Comparison of ENCODE assay signal across 13 cellular contexts in genomic region chr20:17936306-17936790, GRCh38. TPM values are rescaled to one million over a fixed set of nuclear protein-coding genes. Genes with fewer than 3 reads are reported as not detected.
DNase-seq lines count a peak whose midpoint lies in the region; ATAC-seq and TF ChIP-seq lines count a peak whose summit lies in the region.
"Had no signal": no experiment of that assay in that cellular context is flagged by ENCODE, and none has a peak within 500 bp of the region (broad histone marks: within the 10 kb centered on the region; RNA-seq: fewer than 3 reads in every experiment).

No MANE protein-coding gene starts in this region.

- no peaks in the 10 kb centered on the region; the same call in 1 of the 2 replicates for H3K27me3 ChIP-seq in H9 (ENCODE audit: insufficient read depth, low read length)
- no peaks in the 10 kb centered on the region for H3K27me3 ChIP-seq in brain microvascular endothelial cell (replicated peaks)

- H3K36me3 ChIP-seq in brain microvascular endothelial cell (replicated peaks) (peaks cover 18% of the 10 kb centered on the region), mesodermal cell (ENCODE audit: control insufficient read depth, insufficient read depth, low read length) (peaks cover 9% of the 10 kb centered on the region)

- H3K9me3 Mint-ChIP-seq in H9 = peaks cover 2 to 4% of the 10 kb centered on the region in 2 experiments; a peak in 1 of 5 replicates
- peaks cover 2 to 4% of the 10 kb centered on the region in 2 donors for H3K9me3 Mint-ChIP-seq in stimulated activated naive B cell treated with anti-CD40 and anti-IgM and Interleukin-4, amounts not matched to agents 10 μg/mL and 1 μg/mL and 100 μg/mL, for 72 hours
- H3K9me3 Mint-ChIP-seq: activated B cell treated with CpG ODN at 0.5 μM for 24 hours; naive thymus-derived CD8-positive, alpha-beta T cell had no signal

- H2BK5ac ChIP-seq in H9 (ENCODE audit: insufficient read length, low read length) = no peak overlapping the region

- H2BK12ac ChIP-seq in H9 (ENCODE audit: insufficient read length, low read depth, low read length) = no peak overlapping the region

- no peak overlapping the region for H3K27ac ChIP-seq in H9 (ENCODE audit: insufficient read length, low read depth, low read length)
- H3K27ac ChIP-seq in brain microvascular endothelial cell = peak overlapping the region; percentile 77
- peak overlapping the region; percentile 19 for H3K27ac ChIP-seq in mesodermal cell (ENCODE audit: low read depth, low read length, severe bottlenecking)

- H3K4me3 ChIP-seq in brain microvascular endothelial cell (ENCODE audit: low read depth, low read length) = no peak overlapping the region
- no peak overlapping the region for H3K4me3 ChIP-seq in mesodermal cell (ENCODE audit: extremely low read depth, insufficient read depth, low read length, poor library complexity, severe bottlenecking)

- H4K5ac ChIP-seq in H9 (ENCODE audit: insufficient read length, low read depth, low read length) = no peak overlapping the region

- no peaks in the 10 kb centered on the region for H3K23me2 ChIP-seq in H9 (ENCODE audit: insufficient read length, low read depth, low read length, poor library complexity, severe bottlenecking)

- no peak overlapping the region for H2BK120ac ChIP-seq in H9 (ENCODE audit: low read depth, low read length, poor library complexity, severe bottlenecking)

- no peak overlapping the region for H3K4me3 Mint-ChIP-seq in H9
- no peak overlapping the region for H3K4me3 Mint-ChIP-seq in stimulated activated naive B cell treated with anti-CD40 and anti-IgM and Interleukin-4, amounts not matched to agents 10 μg/mL and 1 μg/mL and 100 μg/mL, for 72 hours
- H3K4me3 Mint-ChIP-seq: activated B cell treated with CpG ODN at 0.5 μM for 24 hours; CD4-positive, CD25-positive, alpha-beta regulatory T cell; naive thymus-derived CD8-positive, alpha-beta T cell had no signal

- no peak overlapping the region for H3K4me2 ChIP-seq in H9 (ENCODE audit: insufficient read depth, insufficient read length, low read length)

- no peak overlapping the region for H3K23ac ChIP-seq in H9 (ENCODE audit: insufficient read length, low read depth, low read length)

- H3K79me1 ChIP-seq in H9 (ENCODE audit: insufficient read depth, low read depth, low read length, poor library complexity, severe bottlenecking) = no peaks in the 10 kb centered on the region

- ATAC-seq in stimulated activated naive B cell treated with anti-CD40 and anti-IgM and Interleukin-4, amounts not matched to agents 10 μg/mL and 1 μg/mL and 100 μg/mL, for 72 hours (replicated peaks) = no peak
- ATAC-seq: naive thymus-derived CD8-positive, alpha-beta T cell had no signal

- no peak overlapping the region for H2AFZ ChIP-seq in H9 (ENCODE audit: low read length)

- H3K14ac ChIP-seq in H9 (ENCODE audit: insufficient read depth, low read length) = no peak overlapping the region

- H3K4me1 Mint-ChIP-seq in H9 = peaks cover 59 to 72% of the 10 kb centered on the region in 2 experiments
- H3K4me1 Mint-ChIP-seq in stimulated activated naive B cell treated with anti-CD40 and anti-IgM and Interleukin-4, amounts not matched to agents 10 μg/mL and 1 μg/mL and 100 μg/mL, for 72 hours = peaks cover 28% of the 10 kb centered on the region in 2 donors

- no peak overlapping the region for H3K18ac ChIP-seq in H9 (ENCODE audit: insufficient read length, low read depth, low read length)

- H4K91ac ChIP-seq in H9 (ENCODE audit: insufficient read length, low read depth, low read length) = no peak overlapping the region

- no peak overlapping the region for H3K4ac ChIP-seq in H9 (ENCODE audit: low read depth, low read length)

- no peak for TF ChIP-seq CTCF in H9 (conservative IDR thresholded peaks at IDR 0.05)
- no peak for TF ChIP-seq CTCF in brain microvascular endothelial cell (IDR thresholded peaks at IDR 0.05; ENCODE audit: low read depth, low read length, missing control alignments)

- no peak overlapping the region for H2AK5ac ChIP-seq in H9 (ENCODE audit: insufficient read length, low read length)

- H3K4me1 ChIP-seq in H9 (ENCODE audit: insufficient read depth, low read length) = peaks cover 7% of the 10 kb centered on the region; the same call in 1 of the 2 replicates
- peaks cover 26% of the 10 kb centered on the region for H3K4me1 ChIP-seq in mesodermal cell (ENCODE audit: control insufficient read depth, insufficient read depth, low read length, poor library complexity, severe bottlenecking)

- no CpG with 5 or more reads among the region's 9 CpGs for WGBS in H9 (ENCODE audit: extremely low coverage, insufficient read length, low lambda C conversion rate)
- 73% methylated on average over 8 to 9 of the region's 9 CpGs for WGBS in mesodermal cell (ENCODE audit: insufficient coverage in 2 of 2), 2 experiments

- in situ Hi-C loops in brain microvascular endothelial cell (cut with HindIII; ENCODE audit: low pct_ligation_motif_present, low sequenced_read_pairs) = no loop called here

- H3K9me3 ChIP-seq in H9 (ENCODE audit: control insufficient read depth, low read depth, low read length) (no peaks in the 10 kb centered on the region), mesodermal cell (ENCODE audit: control insufficient read depth, low read length) (peaks cover 2% of the 10 kb centered on the region)

- no peak overlapping the region for H2BK20ac ChIP-seq in H9 (ENCODE audit: low read depth, low read length, poor library complexity, severe bottlenecking)

- H4K8ac ChIP-seq in H9 (replicated peaks; ENCODE audit: insufficient read length, low read depth, low read length) = no peak overlapping the region

- peaks cover 41% of the 10 kb centered on the region for H3K27me3 Mint-ChIP-seq in H9 (ENCODE audit: low read depth)
- no peaks in the 10 kb centered on the region for H3K27me3 Mint-ChIP-seq in stimulated activated naive B cell treated with anti-CD40 and anti-IgM and Interleukin-4, amounts not matched to agents 10 μg/mL and 1 μg/mL and 100 μg/mL, for 72 hours
- H3K27me3 Mint-ChIP-seq: activated B cell treated with CpG ODN at 0.5 μM for 24 hours; CD4-positive, CD25-positive, alpha-beta regulatory T cell had no signal

- H3K27ac Mint-ChIP-seq in H9 = 0 out of 7 replicates have a peak overlapping the region, but pooled peaks of 2 of the 3 experiments have one; percentile 29 to 46
- H3K27ac Mint-ChIP-seq in stimulated activated naive B cell treated with anti-CD40 and anti-IgM and Interleukin-4, amounts not matched to agents 10 μg/mL and 1 μg/mL and 100 μg/mL, for 72 hours = peak overlapping the region; percentile 3
- H3K27ac Mint-ChIP-seq: activated B cell treated with CpG ODN at 0.5 μM for 24 hours; CD4-positive, CD25-positive, alpha-beta regulatory T cell; naive thymus-derived CD8-positive, alpha-beta T cell had no signal

- H4K20me1 ChIP-seq in H9 (ENCODE audit: control insufficient read depth, insufficient read depth, insufficient read length) = peaks cover 2% of the 10 kb centered on the region

- H3T11ph ChIP-seq in H9 (ENCODE audit: low read length) = no peak overlapping the region

- H3K36me3 Mint-ChIP-seq in H9 (ENCODE audit: insufficient read depth in 1 of 3, low read depth in 3 of 3) = peaks cover 0 to 11% (median under 1%) of the 10 kb centered on the region in 3 experiments; a peak in 4 of 7 replicates
- H3K36me3 Mint-ChIP-seq in stimulated activated naive B cell treated with anti-CD40 and anti-IgM and Interleukin-4, amounts not matched to agents 10 μg/mL and 1 μg/mL and 100 μg/mL, for 72 hours = peaks cover 6 to 17% of the 10 kb centered on the region in 2 donors
- H3K36me3 Mint-ChIP-seq: CD4-positive, CD25-positive, alpha-beta regulatory T cell had no signal

- H3K9ac ChIP-seq in H9 (ENCODE audit: extremely low read depth, insufficient read length, low read length) = no peak overlapping the region

- H3K79me2 ChIP-seq in H9 (ENCODE audit: insufficient read depth, low read length) = no peaks in the 10 kb centered on the region

- H3K56ac ChIP-seq in H9 (ENCODE audit: insufficient read length, low read depth, low read length) = no peak overlapping the region

- no peak for DNase-seq in H9
- DNase-seq in brain microvascular endothelial cell = peak; percentile 73
- no peak for DNase-seq in stimulated activated naive B cell treated with anti-CD40 and anti-IgM and Interleukin-4, amounts not matched to agents 10 μg/mL and 1 μg/mL and 100 μg/mL, for 72 hours
- no peak for DNase-seq in HuH-7 (ENCODE audit: low spot score)
- no peak for DNase-seq in NCI-H2227 treated with DMSO at 0.1 percent for 48 hours (lab: John Stamatoyannopoulos, UW)
- DNase-seq in HT-29 (ENCODE audit: low spot score) = no peak
- DNase-seq in SHP77 (lab: John Stamatoyannopoulos, UW) = no peak
- DNase-seq: activated B cell treated with CpG ODN at 0.5 μM for 24 hours; CD4-positive, CD25-positive, alpha-beta regulatory T cell; naive thymus-derived CD8-positive, alpha-beta T cell; NCI-H1105 treated with DMSO at 0.1 percent for 48 hours; NCI-H748 treated with DMSO at 0.1 percent for 48 hours had no signal

- no peak overlapping the region for H2BK15ac ChIP-seq in H9 (ENCODE audit: low read depth, low read length)

RNA-seq across cellular contexts. Expression of gene SNX5, which starts 32.2 kb away (rescaled TPM):
- 179 and 194 TPM in 2 replicates for total RNA-seq in H9 (2021)
- 135 TPM for polyA plus RNA-seq in mesodermal cell (2013, experiment 1 of 2)
- 158 TPM for polyA plus RNA-seq in mesodermal cell (2013, experiment 2 of 2)
- total RNA-seq in HT-29 (2014; rRNA removed; shearing (Covaris generic)) = 181 and 203 TPM in 2 replicates

RNA-seq across cellular contexts. Expression of gene MGME1, which starts 32.5 kb away (rescaled TPM):
- total RNA-seq in H9 (2021) = 47.7 and 48.9 TPM in 2 replicates
- polyA plus RNA-seq in mesodermal cell (2013, experiment 1 of 2) = 26.0 TPM
- polyA plus RNA-seq in mesodermal cell (2013, experiment 2 of 2) = 32.1 TPM
- 10.9 and 14.0 TPM in 2 replicates for total RNA-seq in HT-29 (2014; rRNA removed; shearing (Covaris generic))
